Comparison of ENCODE assay signal across 9 cellular contexts in the genomic region with DNA sequence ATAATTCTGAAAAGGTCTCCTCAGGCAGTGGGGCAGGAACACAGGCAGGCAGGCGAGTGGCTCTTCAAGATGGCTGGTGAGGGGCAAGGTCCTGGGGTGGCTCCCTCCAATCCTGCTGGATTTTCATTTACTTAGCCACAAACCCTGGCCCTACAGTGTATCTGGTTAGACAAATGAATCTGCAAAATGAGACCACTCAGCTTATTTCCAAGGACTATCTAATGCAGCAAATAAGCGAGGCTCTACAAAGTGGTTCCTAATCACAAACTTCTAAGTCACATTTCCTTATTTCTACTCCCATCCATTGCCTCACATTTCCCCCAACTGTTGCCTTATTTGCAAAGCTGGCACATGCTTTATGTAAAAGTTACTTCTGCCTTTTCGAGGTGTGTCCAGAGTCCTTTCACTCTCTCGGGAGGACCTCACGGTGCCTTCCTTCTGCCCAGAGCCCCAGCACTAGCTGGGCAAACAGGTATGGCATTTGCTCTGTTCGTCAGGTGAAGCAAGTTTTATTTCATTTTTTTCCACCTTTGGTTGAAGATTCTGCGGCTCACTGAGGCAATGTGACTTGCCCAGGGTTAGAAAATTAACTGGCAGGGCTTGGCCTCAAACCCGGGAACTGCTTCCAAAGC. TPM values are rescaled to one million over a fixed set of nuclear protein-coding genes. Genes with fewer than 3 reads are reported as not detected.
DNase-seq lines count a peak whose midpoint lies in the region; ATAC-seq and TF ChIP-seq lines count a peak whose summit lies in the region.
"Had no signal": no experiment of that assay in that cellular context is flagged by ENCODE, and none has a peak within 500 bp of the region (broad histone marks: within the 10 kb centered on the region; RNA-seq: fewer than 3 reads in every experiment).

No MANE protein-coding gene starts in this region.

- TF ChIP-seq CTCF in Peyer's patch (IDR thresholded peaks at IDR 0.05) (no peak), progenitor cell of endocrine pancreas (IDR thresholded peaks at IDR 0.05; ENCODE audit: unreplicated experiment) (no peak)

- peaks cover 27% of the 10 kb centered on the region for H3K36me3 Mint-ChIP-seq in progenitor cell of endocrine pancreas (ENCODE audit: insufficient read depth)

- no peak for TF ChIP-seq POLR2A in Peyer's patch (IDR thresholded peaks at IDR 0.05)

- no peaks in the 10 kb centered on the region for H3K27me3 Mint-ChIP-seq in progenitor cell of endocrine pancreas

- DNase-seq in G401 (ENCODE audit: low spot score) (peak; percentile 55), Peyer's patch (peak in 1 of 3 donors; percentile 45), epithelial cell of prostate (ENCODE audit: low read depth, low spot score) (no peak), progenitor cell of endocrine pancreas (ENCODE audit: low spot score, unreplicated experiment) (no peak), 8988T (no peak), NCI-H82 treated with DMSO at 0.1 percent for 48 hours (lab: John Stamatoyannopoulos, UW; ENCODE audit: unreplicated experiment) (no peak), NCI-H1105 (lab: John Stamatoyannopoulos, UW) (no peak)

- H3K27ac ChIP-seq in Peyer's patch (peak overlapping the region in 3 of 4 donors; percentile 50 to 79 (median 77)), epithelial cell of prostate (peak overlapping the region; percentile 98)

- no peaks in the 10 kb centered on the region for H3K9me3 ChIP-seq in Peyer's patch

- H3K36me3 ChIP-seq in Peyer's patch, result peaks cover 0 to 29% (median 0%) of the 10 kb centered on the region in 3 donors

- no peaks in the 10 kb centered on the region for H3K9me3 Mint-ChIP-seq in progenitor cell of endocrine pancreas (ENCODE audit: low read depth)

- H3K27me3 ChIP-seq in Peyer's patch, result no peaks in the 10 kb centered on the region

- H3K4me3 Mint-ChIP-seq in progenitor cell of endocrine pancreas (ENCODE audit: low read depth), result no peak overlapping the region

- H3K4me3 ChIP-seq in Peyer's patch, result no peak overlapping the region

- H3K4me1 Mint-ChIP-seq in progenitor cell of endocrine pancreas (ENCODE audit: low read depth), result peaks cover 56% of the 10 kb centered on the region

- no peak for ATAC-seq in HG03432 (IDR thresholded peaks at IDR 0.05; ENCODE audit: unreplicated experiment)

- peak overlapping the region; percentile 91 for H3K27ac Mint-ChIP-seq in progenitor cell of endocrine pancreas

- in situ Hi-C loops in G401 (cut with HindIII; ENCODE audit: low sequenced_read_pairs), result no loop called here

- peaks cover 23 to 85% (median 35%) of the 10 kb centered on the region in 4 donors for H3K4me1 ChIP-seq in Peyer's patch

RNA-seq across cellular contexts. Expression of a gene that starts 40.4 kb away (rescaled TPM):
- total RNA-seq in G401 (2014; rRNA removed; shearing (Covaris generic)), result 31.0 and 37.7 TPM in 2 replicates
- total RNA-seq in Peyer's patch (10 to 100 TPM; 41.7 to 90.0 (median 59.2) TPM), progenitor cell of endocrine pancreas (62.3 and 64.3 TPM in 2 replicates)

RNA-seq across cellular contexts. Expression of a gene that starts 43.4 kb away (rescaled TPM):
- total RNA-seq in G401 (2014; rRNA removed; shearing (Covaris generic)), result 11.8 and 27.2 TPM in 2 replicates
- total RNA-seq in Peyer's patch, result 100 to 1,000 TPM; 111 to 304 (median 229) TPM
- 292 and 320 TPM in 2 replicates for total RNA-seq in progenitor cell of endocrine pancreas

RNA-seq across cellular contexts. Expression of a gene that starts 58.6 kb away (rescaled TPM):
- total RNA-seq in G401 (2014; rRNA removed; shearing (Covaris generic)), result 14.8 and 23.6 TPM in 2 replicates
- total RNA-seq in Peyer's patch, result 10 to 100 TPM in 1 of 4 donors, 1 to 10 TPM in 3; 2.4 to 12.4 (median 5.7) TPM
- 0.26 and 0.40 TPM in 2 replicates for total RNA-seq in progenitor cell of endocrine pancreas
- total RNA-seq: bronchial epithelial cell had no signal
